In the genomic region with DNA sequence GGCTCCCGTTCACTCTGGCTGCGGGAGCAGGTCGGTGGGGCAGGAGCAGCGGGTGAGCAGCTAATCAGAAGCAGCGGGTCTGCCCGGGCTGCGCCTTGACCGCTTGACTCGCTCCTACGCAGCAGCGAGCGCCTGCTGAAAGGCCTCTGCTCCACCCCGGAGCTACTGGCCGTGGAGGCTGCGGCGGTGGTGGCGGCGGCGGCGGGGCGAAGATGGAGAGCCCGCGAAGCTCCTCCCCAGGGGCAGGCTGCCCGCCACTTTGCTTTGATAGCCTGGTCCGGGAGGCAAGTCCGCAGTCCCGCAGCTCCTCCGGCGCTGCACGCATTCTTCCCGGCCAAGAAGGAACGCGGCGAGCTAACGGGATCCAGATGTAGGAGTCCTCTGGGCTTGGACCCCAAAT, we compare ENCODE assay signal across 9 cellular contexts. TPM values are rescaled to one million over a fixed set of nuclear protein-coding genes. Genes with fewer than 3 reads are reported as not detected.
A peak's percentile ranks its signal among the peaks of the same experiment; 100 is the strongest.
DNase-seq lines count a peak whose midpoint lies in the region; ATAC-seq and TF ChIP-seq lines count a peak whose summit lies in the region.
"Had no signal": no experiment of that assay in that cellular context is flagged by ENCODE, and none has a peak within 500 bp of the region (broad histone marks: within the 10 kb centered on the region; RNA-seq: fewer than 3 reads in every experiment).

No MANE protein-coding gene starts in this region.

- H3K18ac ChIP-seq in H9 (ENCODE audit: insufficient read length, low read depth, low read length), result no peak overlapping the region

- no peak overlapping the region for H2BK120ac ChIP-seq in H9 (ENCODE audit: low read depth, low read length, poor library complexity, severe bottlenecking)

- no peak overlapping the region for H2AFZ ChIP-seq in H9 (ENCODE audit: low read length)
- H2AFZ ChIP-seq in smooth muscle cell (ENCODE audit: low read depth), result peak overlapping the region; percentile 54

- H3K4me1 ChIP-seq in H9 (ENCODE audit: insufficient read depth, low read length), result peaks cover 5% of the 10 kb centered on the region; the same call in 1 of the 2 replicates
- peaks cover 5% of the 10 kb centered on the region for H3K4me1 ChIP-seq in iPS-15b (ENCODE audit: control insufficient read depth, insufficient read depth, low read length)
- no peaks in the 10 kb centered on the region for H3K4me1 ChIP-seq in smooth muscle cell (ENCODE audit: low read depth)

- H2BK15ac ChIP-seq in H9 (ENCODE audit: low read depth, low read length), result no peak overlapping the region

- no peak overlapping the region for H2BK20ac ChIP-seq in H9 (ENCODE audit: low read depth, low read length, poor library complexity, severe bottlenecking)

- peaks cover 56 to 69% of the 10 kb centered on the region in 2 experiments for H3K9me3 Mint-ChIP-seq in H9
- no peaks in the 10 kb centered on the region for H3K9me3 Mint-ChIP-seq in brain

- H3K27me3 Mint-ChIP-seq in H9 (ENCODE audit: low read depth), result peaks cover 53% of the 10 kb centered on the region
- H3K27me3 Mint-ChIP-seq in brain, result peaks cover 7% of the 10 kb centered on the region

- H3T11ph ChIP-seq in H9 (ENCODE audit: low read length), result no peak overlapping the region

- ATAC-seq in HG02852 (IDR thresholded peaks at IDR 0.05; ENCODE audit: unreplicated experiment) (no peak), HG02970 (IDR thresholded peaks at IDR 0.05; ENCODE audit: low FRiP score, unreplicated experiment) (no peak)

- no peak overlapping the region for H3K23ac ChIP-seq in H9 (ENCODE audit: insufficient read length, low read depth, low read length)

- no peaks in the 10 kb centered on the region for H3K79me2 ChIP-seq in H9 (ENCODE audit: insufficient read depth, low read length)
- H3K79me2 ChIP-seq in smooth muscle cell (ENCODE audit: low read depth), result no peaks in the 10 kb centered on the region

- no peak overlapping the region for H3K4me3 Mint-ChIP-seq in H9
- H3K4me3 Mint-ChIP-seq in brain, result peak overlapping the region in 2 of 5 experiments; percentile 54 to 62

- H3K9me3 ChIP-seq in H9 (ENCODE audit: control insufficient read depth, low read depth, low read length) (no peaks in the 10 kb centered on the region), iPS-15b (ENCODE audit: control insufficient read depth, insufficient read depth, low read length) (no peaks in the 10 kb centered on the region), smooth muscle cell (replicated peaks; ENCODE audit: low read depth) (no peaks in the 10 kb centered on the region)

- no peak overlapping the region for H2BK12ac ChIP-seq in H9 (ENCODE audit: insufficient read length, low read depth, low read length)

- H3K36me3 ChIP-seq in iPS-15b (ENCODE audit: control insufficient read depth, insufficient read depth, low read length) (no peaks in the 10 kb centered on the region), smooth muscle cell (ENCODE audit: low read depth) (no peaks in the 10 kb centered on the region)

- H2BK5ac ChIP-seq in H9 (ENCODE audit: insufficient read length, low read length), result no peak overlapping the region

- peak overlapping the region; percentile 24 for H3K4me2 ChIP-seq in H9 (ENCODE audit: insufficient read depth, insufficient read length, low read length)
- H3K4me2 ChIP-seq in smooth muscle cell, result peak overlapping the region; percentile 73

- no peaks in the 10 kb centered on the region for H3F3A ChIP-seq in smooth muscle cell (ENCODE audit: low read depth)

- no peak for TF ChIP-seq CTCF in H9 (conservative IDR thresholded peaks at IDR 0.05)
- no peak for TF ChIP-seq CTCF in brain (conservative IDR thresholded peaks at IDR 0.05)
- no peak for TF ChIP-seq CTCF in smooth muscle cell (IDR thresholded peaks at IDR 0.05; ENCODE audit: borderline replicate concordance, insufficient read depth, poor library complexity, severe bottlenecking)

- H3K4ac ChIP-seq in H9 (ENCODE audit: low read depth, low read length), result no peak overlapping the region

- H3K4me1 Mint-ChIP-seq in H9, result peaks cover 25 to 27% of the 10 kb centered on the region in 2 experiments
- peaks cover 71% of the 10 kb centered on the region for H3K4me1 Mint-ChIP-seq in brain

- H3K56ac ChIP-seq in H9 (ENCODE audit: insufficient read length, low read depth, low read length), result no peak overlapping the region

- H3K27ac ChIP-seq in H9 (ENCODE audit: insufficient read length, low read depth, low read length) (no peak overlapping the region), smooth muscle cell (ENCODE audit: low read depth) (no peak overlapping the region)

- H3K27ac Mint-ChIP-seq in H9, result no peak overlapping the region
- peak overlapping the region in 3 of 5 experiments; percentile 71 to 90 (median 86) for H3K27ac Mint-ChIP-seq in brain

- WGBS in H9 (ENCODE audit: extremely low coverage, insufficient read length, low lambda C conversion rate), result no CpG with 5 or more reads among the region's 35 CpGs
- WGBS in smooth muscle cell (ENCODE audit: low lambda C conversion rate), result 36% methylated on average over 31 of the region's 35 CpGs

- H4K8ac ChIP-seq in H9 (replicated peaks; ENCODE audit: insufficient read length, low read depth, low read length), result no peak overlapping the region

- no peak overlapping the region for H3K9ac ChIP-seq in H9 (ENCODE audit: extremely low read depth, insufficient read length, low read length)
- H3K9ac ChIP-seq in iPS-15b (ENCODE audit: low read depth, low read length), result no peak overlapping the region
- H3K9ac ChIP-seq in smooth muscle cell (ENCODE audit: low read depth), result no peak overlapping the region

- no peak overlapping the region for H4K5ac ChIP-seq in H9 (ENCODE audit: insufficient read length, low read depth, low read length)

- H4K91ac ChIP-seq in H9 (ENCODE audit: insufficient read length, low read depth, low read length), result no peak overlapping the region

- H3K23me2 ChIP-seq in H9 (ENCODE audit: insufficient read length, low read depth, low read length, poor library complexity, severe bottlenecking), result no peaks in the 10 kb centered on the region

- no peak overlapping the region for H3K14ac ChIP-seq in H9 (ENCODE audit: insufficient read depth, low read length)

- no peak overlapping the region for H2AK5ac ChIP-seq in H9 (ENCODE audit: insufficient read length, low read length)

- peaks cover 0 to 9% (median 0%) of the 10 kb centered on the region in 3 experiments; a peak in 2 of 7 replicates for H3K36me3 Mint-ChIP-seq in H9 (ENCODE audit: insufficient read depth in 1 of 3, low read depth in 3 of 3)
- no peaks in the 10 kb centered on the region for H3K36me3 Mint-ChIP-seq in brain

- peak overlapping the region; percentile 26 for H3K4me3 ChIP-seq in iPS-15b (ENCODE audit: low read depth, low read length)
- H3K4me3 ChIP-seq in smooth muscle cell, result no peak overlapping the region

- H3K79me1 ChIP-seq in H9 (ENCODE audit: insufficient read depth, low read depth, low read length, poor library complexity, severe bottlenecking), result no peaks in the 10 kb centered on the region

- H3K27me3 ChIP-seq in H9 (ENCODE audit: insufficient read depth, low read length), result peaks cover 2% of the 10 kb centered on the region; the same call in 1 of the 2 replicates
- peaks cover 33% of the 10 kb centered on the region for H3K27me3 ChIP-seq in iPS-15b (ENCODE audit: control insufficient read depth, insufficient read depth, low read length)
- H3K27me3 ChIP-seq in smooth muscle cell (ENCODE audit: low read depth), result no peaks in the 10 kb centered on the region

- no peaks in the 10 kb centered on the region for H4K20me1 ChIP-seq in H9 (ENCODE audit: control insufficient read depth, insufficient read depth, insufficient read length)
- no peaks in the 10 kb centered on the region for H4K20me1 ChIP-seq in smooth muscle cell (ENCODE audit: low read depth)

- DNase-seq in H9 (peak; percentile 49), smooth muscle cell (lab: John Stamatoyannopoulos, UW; ENCODE audit: unreplicated experiment) (no peak), germinal center (ENCODE audit: low spot score) (no peak), 8988T (no peak)
- DNase-seq: NCI-H69 had no signal

RNA-seq across cellular contexts. Expression of gene PJA1, which starts 36.7 kb away (rescaled TPM):
- total RNA-seq in H9 (2021) (41.4 and 45.6 TPM in 2 replicates), smooth muscle cell (30.6 and 59.1 TPM in 2 replicates)
- polyA plus RNA-seq in brain (ENCODE audit: insufficient read depth, low read depth, low replicate concordance) (105 TPM), smooth muscle cell (47.5 and 53.4 TPM in 2 replicates)

Comparison
In these comparisons a context has a peak if more than half of its experiments do, and no peak if none do; other contexts are left out.
1. H3K27ac Mint-ChIP-seq: peak in brain (3 of 5); none in H9 (0 of 3).